39 cellular contexts compared by ENCODE assay signal in the genomic region with DNA sequence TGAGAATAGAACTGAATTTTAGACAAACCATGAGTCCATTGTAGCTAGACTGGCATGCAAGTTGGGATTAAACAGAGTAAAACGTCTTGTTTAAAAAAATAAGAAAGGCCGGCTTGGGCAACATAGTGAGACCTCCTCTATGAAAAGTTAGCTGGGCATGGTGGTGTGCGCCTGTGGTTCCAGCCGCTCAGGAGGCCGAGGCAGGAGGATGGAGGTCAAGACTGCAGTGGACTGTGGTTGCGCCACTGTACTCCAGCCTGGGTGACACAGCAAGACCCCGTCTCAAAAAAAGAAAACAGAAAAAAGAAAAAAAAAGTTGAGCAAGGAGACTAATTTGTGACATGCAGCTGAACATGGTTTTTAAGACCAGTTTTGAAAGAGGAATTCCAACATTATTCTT. TPM values are rescaled to one million over a fixed set of nuclear protein-coding genes. Genes with fewer than 3 reads are reported as not detected.
"Had no signal": no experiment of that assay in that cellular context is flagged by ENCODE, and none has a peak within 500 bp of the region (broad histone marks: within the 10 kb centered on the region; RNA-seq: fewer than 3 reads in every experiment).

No MANE protein-coding gene starts in this region.

- H3K36me3 ChIP-seq: MG63 had no signal

- H3K4me2 ChIP-seq: KMS-11 had no signal

- H3K4me3 ChIP-seq: MG63 had no signal

- H3K9ac ChIP-seq: KMS-11 had no signal

- H3K27me3 ChIP-seq: MG63 had no signal

- H3K9me3 ChIP-seq: MG63 had no signal

- H3K27ac ChIP-seq: KMS-11 had no signal

- DNase-seq: Karpas-422, Kasumi-1, KG1, MG63, MM.1S, MV-4-11, NCI-H1048, NCI-H1092, NCI-H1092 treated with DMSO at 0.1 percent for 48 hours, NCI-H1105, NCI-H1105 treated with DMSO at 0.1 percent for 48 hours, NCI-H1417, NCI-H1417 treated with DMSO at 0.1 percent for 48 hours, NCI-H1436, NCI-H1436 treated with DMSO at 0.1 percent for 48 hours, NCI-H146, NCI-H1694, NCI-H1694 treated with DMSO at 0.1 percent for 48 hours, NCI-H187, NCI-H187 treated with DMSO at 0.1 percent for 48 hours, NCI-H1930, NCI-H2029, NCI-H2029 treated with DMSO at 0.1 percent for 48 hours, NCI-H2081, NCI-H2081 treated with DMSO at 0.1 percent for 48 hours, NCI-H2107, NCI-H2171, NCI-H2171 treated with DMSO at 0.1 percent for 48 hours, NCI-H2227 treated with DMSO at 0.1 percent for 48 hours, NCI-H226, NCI-H345, NCI-H446, NCI-H446 treated with DMSO at 0.1 percent for 48 hours, NCI-H510A had no signal

RNA-seq across cellular contexts. Expression of a gene that starts 36.6 kb away (rescaled TPM):
- total RNA-seq: LHCN-M2, M059J, MCF 10A, NCI-H460 had no signal
